8 cellular contexts compared by ENCODE assay signal in genomic region chr17:14069251-14069981, GRCh38. TPM values are rescaled to one million over a fixed set of nuclear protein-coding genes. Genes with fewer than 3 reads are reported as not detected.
A peak's percentile ranks its signal among the peaks of the same experiment; 100 is the strongest.
DNase-seq lines count a peak whose midpoint lies in the region; ATAC-seq and TF ChIP-seq lines count a peak whose summit lies in the region.

Gene COX10 (plus strand): TSS chr17:14069504. CDS start chr17:14069606, 102 bp downstream.

- H3K36me3 ChIP-seq in uterus, result no peaks in the 10 kb centered on the region

- WGBS in right cardiac atrium, result under 1% methylated on average over 47 of the region's 47 CpGs

- H3K27ac ChIP-seq in right cardiac atrium (ENCODE audit: low read length) (peak within 1 kb of the TSS; percentile 48), uterus (peak within 1 kb of the TSS; percentile 45 to 61)

- H3K4me1 ChIP-seq in right cardiac atrium (ENCODE audit: control insufficient read depth, insufficient read depth, low read length) (no peaks in the 10 kb centered on the region), uterus (no peaks in the 10 kb centered on the region)

- TF ChIP-seq POLR2A in uterus (IDR thresholded peaks at IDR 0.05), result peak; percentile 23 to 55

- H3K9me3 ChIP-seq in right cardiac atrium (ENCODE audit: control insufficient read depth, low read length) (no peaks in the 10 kb centered on the region), uterus (no peaks in the 10 kb centered on the region)

- H3K27me3 ChIP-seq in right cardiac atrium (ENCODE audit: control insufficient read depth, insufficient read depth) (no peaks in the 10 kb centered on the region), uterus (no peaks in the 10 kb centered on the region)

- peak within 1 kb of the TSS; percentile 80 for H3K4me3 ChIP-seq in right cardiac atrium (ENCODE audit: low read length)
- H3K4me3 ChIP-seq in uterus, result peak within 1 kb of the TSS; percentile 61 to 97

- intact Hi-C loops in right cardiac atrium (cut with DNase I) (no loop called here), uterus (cut with DNase I; ENCODE audit: low total_unique reads) (no loop called here)

- DNase-seq in NCI-H146 (lab: John Stamatoyannopoulos, UW) (peak; percentile 93), T-helper 2 cell (peak; percentile 67 to 85 (median 77)), anterior cingulate cortex (lab: John Stamatoyannopoulos, UW) (peak; percentile 36 to 91 (median 77)), right cardiac atrium (peak; percentile 88 to 95 (median 94)), putamen (ENCODE audit: low spot score) (peak; percentile 82), uterus (peak; percentile 76 to 85)

- ATAC-seq in GM18498 (IDR thresholded peaks at IDR 0.05; ENCODE audit: unreplicated experiment) (peak; percentile 100), HG02870 (IDR thresholded peaks at IDR 0.05; ENCODE audit: unreplicated experiment) (peak; percentile 99), right cardiac atrium (peak; percentile 99 to 100)

- no peak for TF ChIP-seq CTCF in uterus (IDR thresholded peaks at IDR 0.05)

RNA-seq across cellular contexts. Expression of gene COX10, which starts in this region (rescaled TPM):
- total RNA-seq in right cardiac atrium (10 to 100 TPM; 27.8 to 40.2 (median 34.9) TPM), uterus (10 to 100 TPM in 2 of 4 donors, 1 to 10 TPM in 2; 3.2 to 23.4 (median 10.9) TPM)
- polyA plus RNA-seq in right cardiac atrium, result 17.9 TPM

Comparison
In these comparisons a context has a peak if more than half of its experiments do, and no peak if none do; other contexts are left out.
1. Peak in every context shown above with its lines: DNase-seq, ATAC-seq, H3K4me3 ChIP-seq and H3K27ac ChIP-seq.